Comparison of ENCODE assay signal across 18 cellular contexts in genomic region chr5:42881416-42882109, GRCh38.
"Had no signal": no experiment of that assay in that cellular context is flagged by ENCODE, and none has a peak within 500 bp of the region (broad histone marks: within the 10 kb centered on the region; RNA-seq: fewer than 3 reads in every experiment).

No MANE protein-coding gene starts in this region.

- H3K36me3 Mint-ChIP-seq: activated naive CD8-positive, alpha-beta T cell; naive thymus-derived CD4-positive, alpha-beta T cell; WTC11 had no signal

- ATAC-seq: activated T-cell treated with anti-CD3 and anti-CD28 coated beads, Interleukin-2, amount 50 U/mL, for 4 hours; effector memory CD8-positive, alpha-beta T cell; gastrocnemius medialis; naive thymus-derived CD4-positive, alpha-beta T cell; WTC11 had no signal

- H3K27me3 ChIP-seq: esophagus muscularis mucosa, gastrocnemius medialis had no signal

- H3K9me3 ChIP-seq: esophagus muscularis mucosa, gastrocnemius medialis had no signal

- H3K9me3 Mint-ChIP-seq: activated T-cell treated with anti-CD3 and anti-CD28 coated beads, Interleukin-2, amount 50 U/mL, for 4 hours; activated T-helper 2 cell treated with anti-CD3 and anti-CD28 coated beads, Interferon-gamma antibody, Interleukin-2, Interleukin-4, amounts not matched to agents 10 μg/mL and 5 μg/mL and 100 μg/mL, durations not matched to agents 14 hours and 24 hours and 36 hours; central memory CD8-positive, alpha-beta T cell; effector memory CD8-positive, alpha-beta T cell; naive thymus-derived CD4-positive, alpha-beta T cell; neural crest cell had no signal

- H3K27ac Mint-ChIP-seq: activated naive CD8-positive, alpha-beta T cell; activated T-helper 2 cell treated with anti-CD3 and anti-CD28 coated beads, Interferon-gamma antibody, Interleukin-2, Interleukin-4, amounts not matched to agents 10 μg/mL and 5 μg/mL and 100 μg/mL, durations not matched to agents 14 hours and 24 hours and 36 hours; effector memory CD8-positive, alpha-beta T cell; naive thymus-derived CD4-positive, alpha-beta T cell; WTC11 had no signal

- H3K4me1 Mint-ChIP-seq: central memory CD8-positive, alpha-beta T cell; neural crest cell; WTC11 had no signal

- H3K4me3 ChIP-seq: dorsolateral prefrontal cortex, esophagus muscularis mucosa, gastrocnemius medialis had no signal

- H3K27me3 Mint-ChIP-seq: activated naive CD8-positive, alpha-beta T cell; central memory CD8-positive, alpha-beta T cell; effector memory CD8-positive, alpha-beta T cell had no signal

- H3K4me1 ChIP-seq: gastrocnemius medialis had no signal

- H3K27ac ChIP-seq: dorsolateral prefrontal cortex, gastrocnemius medialis had no signal

- DNase-seq: activated CD4-positive, alpha-beta T cell treated with anti-CD3 and anti-CD28 coated beads, Interleukin-2, amount 50 U/mL, for 4 hours; activated CD8-positive, alpha-beta memory T cell treated with anti-CD3 and anti-CD28 coated beads, Interleukin-2, amount 50 U/mL, for 48 hours; activated naive CD4-positive, alpha-beta T cell; activated T-cell treated with anti-CD3 and anti-CD28 coated beads, Interleukin-2, amount 50 U/mL, for 4 hours; dorsolateral prefrontal cortex; effector memory CD8-positive, alpha-beta T cell; gastrocnemius medialis; naive thymus-derived CD4-positive, alpha-beta T cell; occipital lobe; stimulated activated CD4-positive, alpha-beta T cell treated with anti-CD3 and anti-CD28 coated beads, Interleukin-4, amount 100 ng/mL, for 24 hours; stimulated activated naive CD4-positive, alpha-beta T cell treated with Interleukin-2 at 50 U/mL for 16 hours; T-helper 9 cell had no signal

- H3K36me3 ChIP-seq: esophagus muscularis mucosa, gastrocnemius medialis had no signal

- H3K4me3 Mint-ChIP-seq: activated naive CD8-positive, alpha-beta T cell; activated T-cell treated with anti-CD3 and anti-CD28 coated beads, Interleukin-2, amount 50 U/mL, for 4 hours; central memory CD8-positive, alpha-beta T cell; effector memory CD8-positive, alpha-beta T cell; naive thymus-derived CD4-positive, alpha-beta T cell; neural crest cell; WTC11 had no signal
